Comparison of ENCODE assay signal across 15 cellular contexts in genomic region chr1:31912087-31912780, GRCh38. TPM values are rescaled to one million over a fixed set of nuclear protein-coding genes. Genes with fewer than 3 reads are reported as not detected.
DNase-seq lines count a peak whose midpoint lies in the region; ATAC-seq, FAIRE-seq and TF ChIP-seq lines count a peak whose summit lies in the region.
"Had no signal": no experiment of that assay in that cellular context is flagged by ENCODE, and none has a peak within 500 bp of the region (broad histone marks: within the 10 kb centered on the region; RNA-seq: fewer than 3 reads in every experiment).

No MANE protein-coding gene starts in this region.

- no TSS peak for BruUV-seq in K562 (replicated peaks; lab: Mats Ljungman, UMichigan)

- no peak overlapping the region for H3K4me3 ChIP-seq in K562
- H3K4me3 ChIP-seq in neutrophil (ENCODE audit: low read depth in 1 of 2, low read length in 1 of 2), result no peak overlapping the region
- H3K4me3 ChIP-seq: body of pancreas, thoracic aorta had no signal

- H3K27ac Mint-ChIP-seq in activated CD4-positive, alpha-beta T cell treated with anti-CD3 and anti-CD28 coated beads for 36 hours, result peak overlapping the region; percentile 69

- no peak for TF ChIP-seq POLR2A in K562 (conservative IDR thresholded peaks at IDR 0.05)

- H2AFZ ChIP-seq in K562 (ENCODE audit: low read depth, low read length), result no peak overlapping the region

- H3K9me3 ChIP-seq in K562 (replicated peaks; ENCODE audit: control insufficient read depth, insufficient read depth, low read depth, low read length) (no peaks in the 10 kb centered on the region), neutrophil (no peaks in the 10 kb centered on the region)
- H3K9me3 ChIP-seq: body of pancreas, thoracic aorta had no signal

- H3K4me1 ChIP-seq in K562 (replicated peaks in 1 of 2; ENCODE audit: control insufficient read depth in 2 of 2, insufficient read depth in 2 of 2, low read length in 2 of 2) (peaks cover 3 to 6% of the 10 kb centered on the region in 2 experiments; a peak in 2 of 5 replicates), neutrophil (ENCODE audit: control insufficient read depth in 1 of 2, insufficient read depth in 1 of 2, low read depth in 1 of 2, low read length in 1 of 2) (peaks cover 33 to 35% of the 10 kb centered on the region in 2 experiments)

- H3K9ac ChIP-seq in K562 (ENCODE audit: insufficient read depth in 1 of 2, low read depth in 2 of 2, low read length in 2 of 2), result no peak overlapping the region

- H3K4me3 Mint-ChIP-seq in activated CD4-positive, alpha-beta T cell treated with anti-CD3 and anti-CD28 coated beads for 36 hours, result no peak overlapping the region

- in situ Hi-C loops in K562 (cut with MboI), result no loop called here

- peaks cover 78% of the 10 kb centered on the region for H3K79me2 ChIP-seq in K562 (ENCODE audit: control insufficient read depth, insufficient read depth, low read length)

- TF ChIP-seq RAD21 in K562 (CRISPR knock-in tag; conservative IDR thresholded peaks at IDR 0.05 in 1 of 2, IDR thresholded peaks at IDR 0.05 in 1 of 2), result no peak

- intact Hi-C loops in activated CD4-positive, alpha-beta T cell treated with anti-CD3 and anti-CD28 coated beads for 36 hours (cut with DNase I, micrococcal nuclease), result loop anchor here in 1 of 2 experiments (5.0 kb wide), 1 partner anchor 85 kb away; no protein-coding TSS in a partner anchor
- intact Hi-C loops in K562 (cut with micrococcal nuclease), result no loop called here

- H3K36me3 ChIP-seq in K562 (ENCODE audit: control insufficient read depth, insufficient read depth, low read length) (peaks cover 96% of the 10 kb centered on the region), neutrophil (peaks cover 60% of the 10 kb centered on the region)

- POLR2A ChIA-PET in activated CD4-positive, alpha-beta T cell treated with anti-CD3 and anti-CD28 coated beads for 36 hours (lab: Charles Lee), result interaction anchor here (0.6 to 1.9 kb wide), 4 partner anchors 9 to 46 kb away, joined by 3 to 6 read pairs (median 4); no protein-coding TSS in a partner anchor
- POLR2A ChIA-PET in K562 (lab: Yijun Ruan, JAX), result interaction anchor here (0.6 to 1.4 kb wide), 4 partner anchors 12 to 114 kb away, joined by 3 to 7 read pairs (median 4); no protein-coding TSS in a partner anchor

- peaks cover 62% of the 10 kb centered on the region for H3K4me1 Mint-ChIP-seq in activated CD4-positive, alpha-beta T cell treated with anti-CD3 and anti-CD28 coated beads for 36 hours

- H3K9me1 ChIP-seq in K562 (ENCODE audit: control insufficient read depth, insufficient read depth, low read length), result no peaks in the 10 kb centered on the region

- no peak for ATAC-seq in activated CD4-positive, alpha-beta T cell treated with anti-CD3 and anti-CD28 coated beads for 36 hours
- ATAC-seq in K562, result no peak
- no peak for ATAC-seq in GM18517 (IDR thresholded peaks at IDR 0.05; ENCODE audit: unreplicated experiment)
- ATAC-seq: body of pancreas, left ventricle myocardium superior had no signal

- peaks cover 84% of the 10 kb centered on the region for H3K36me3 Mint-ChIP-seq in activated CD4-positive, alpha-beta T cell treated with anti-CD3 and anti-CD28 coated beads for 36 hours (ENCODE audit: low read depth)

- H3K27me3 ChIP-seq in K562 (ENCODE audit: control insufficient read depth in 2 of 2, insufficient read depth in 2 of 2, low read length in 2 of 2) (no peaks in the 10 kb centered on the region; a peak in 1 of 5 replicates), neutrophil (no peaks in the 10 kb centered on the region)
- H3K27me3 ChIP-seq: body of pancreas had no signal

- no peak overlapping the region for H3K27ac ChIP-seq in K562 (ENCODE audit: extremely low read depth, low read depth, low read length)
- H3K27ac ChIP-seq in neutrophil, result peak overlapping the region; percentile 81
- H3K27ac ChIP-seq: body of pancreas, thoracic aorta had no signal

- no peak for DNase-seq in activated CD4-positive, alpha-beta T cell treated with anti-CD3 and anti-CD28 coated beads for 36 hours
- no peak for DNase-seq in activated CD4-positive, alpha-beta T cell treated with anti-CD3 and anti-CD28 coated beads for 4 hours
- DNase-seq in NCI-H69 (lab: John Stamatoyannopoulos, UW) (peak; percentile 65), K562 (ENCODE audit: extremely low read depth in 1 of 4, low spot score in 3 of 4) (no peak), putamen (ENCODE audit: low spot score) (no peak), NOMO-1 (lab: John Stamatoyannopoulos, UW; ENCODE audit: unreplicated experiment in 2 of 2) (no peak)
- DNase-seq: activated effector memory CD4-positive, alpha-beta T cell treated with Interleukin-2 at 50 U/mL for 16 hours; body of pancreas; GF-D8; left ventricle myocardium superior; retina; stimulated activated CD4-positive, alpha-beta T cell treated with anti-CD3 and anti-CD28 coated beads, Interleukin-15, amount 100 ng/mL, for 24 hours had no signal

- H4K20me1 ChIP-seq in K562 (replicated peaks; ENCODE audit: control insufficient read depth, insufficient read depth, low read length), result peaks cover 12% of the 10 kb centered on the region; the same call in 1 of the 2 replicates

- no peak for TF ChIP-seq EP300 in K562 (IDR thresholded peaks at IDR 0.05; ENCODE audit: low read length)

- H3K9me3 Mint-ChIP-seq in activated CD4-positive, alpha-beta T cell treated with anti-CD3 and anti-CD28 coated beads for 36 hours (ENCODE audit: low read depth), result no peaks in the 10 kb centered on the region

- no peak for FAIRE-seq in K562 (lab: Jason Lieb, UNC)

- TF ChIP-seq CTCF in K562 (IDR thresholded peaks at IDR 0.05 in 2 of 3, conservative IDR thresholded peaks at IDR 0.05 in 1 of 3; ENCODE audit: insufficient read depth in 2 of 3, low read depth in 1 of 3, low read length in 3 of 3) (no peak), neutrophil (IDR thresholded peaks at IDR 0.05) (no peak)

- no peak overlapping the region for H3K4me2 ChIP-seq in K562 (ENCODE audit: insufficient read depth, low read length)

- WGBS in K562 (ENCODE audit: insufficient coverage, low coverage, missing lambda C conversion rate), result 58% methylated on average over 1 of the region's 1 CpG

- CTCF ChIA-PET in activated CD4-positive, alpha-beta T cell treated with anti-CD3 and anti-CD28 coated beads for 36 hours (lab: Charles Lee), result interaction anchor here (0.6 to 2.6 kb wide), 12 partner anchors 11 to 151 kb away, joined by 3 to 17 read pairs (median 5); partner anchors contain the start of genes PTP4A2 and SPOCD1
- CTCF ChIA-PET in K562 (lab: Yijun Ruan, JAX; ENCODE audit: low intra/inter-chr PET ratio), result interaction anchor here (0.7 kb wide), 1 partner anchor 54 kb away, joined by 3 read pairs; no protein-coding TSS in a partner anchor

- no peaks in the 10 kb centered on the region for H3K27me3 Mint-ChIP-seq in activated CD4-positive, alpha-beta T cell treated with anti-CD3 and anti-CD28 coated beads for 36 hours

TF ChIP-seq in K562, 482 proteins besides CTCF, POLR2A, EP300 and RAD21 (continues in another document):
- TF ChIP-seq, protein P1, sequence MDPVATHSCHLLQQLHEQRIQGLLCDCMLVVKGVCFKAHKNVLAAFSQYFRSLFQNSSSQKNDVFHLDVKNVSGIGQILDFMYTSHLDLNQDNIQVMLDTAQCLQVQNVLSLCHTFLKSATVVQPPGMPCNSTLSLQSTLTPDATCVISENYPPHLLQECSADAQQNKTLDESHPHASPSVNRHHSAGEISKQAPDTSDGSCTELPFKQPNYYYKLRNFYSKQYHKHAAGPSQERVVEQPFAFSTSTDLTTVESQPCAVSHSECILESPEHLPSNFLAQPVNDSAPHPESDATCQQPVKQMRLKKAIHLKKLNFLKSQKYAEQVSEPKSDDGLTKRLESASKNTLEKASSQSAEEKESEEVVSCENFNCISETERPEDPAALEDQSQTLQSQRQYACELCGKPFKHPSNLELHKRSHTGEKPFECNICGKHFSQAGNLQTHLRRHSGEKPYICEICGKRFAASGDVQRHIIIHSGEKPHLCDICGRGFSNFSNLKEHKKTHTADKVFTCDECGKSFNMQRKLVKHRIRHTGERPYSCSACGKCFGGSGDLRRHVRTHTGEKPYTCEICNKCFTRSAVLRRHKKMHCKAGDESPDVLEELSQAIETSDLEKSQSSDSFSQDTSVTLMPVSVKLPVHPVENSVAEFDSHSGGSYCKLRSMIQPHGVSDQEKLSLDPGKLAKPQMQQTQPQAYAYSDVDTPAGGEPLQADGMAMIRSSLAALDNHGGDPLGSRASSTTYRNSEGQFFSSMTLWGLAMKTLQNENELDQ (CRISPR knock-in tag; IDR thresholded peaks at IDR 0.05; ENCODE audit: borderline replicate concordance), result no peak
- no peak for TF ChIP-seq NONO (IDR thresholded peaks at IDR 0.05; ENCODE audit: low read depth in 2 of 2, low read length in 1 of 2)

RNA-seq across cellular contexts. Expression of gene PTP4A2, which starts 25.9 kb away (rescaled TPM):
- total RNA-seq in activated CD4-positive, alpha-beta T cell treated with anti-CD3 and anti-CD28 coated beads for 36 hours, result 100 to 1,000 TPM; 279 to 314 TPM
- 116 and 315 TPM in 2 replicates for total RNA-seq in K562 (2011; cell fraction: chromatin; rRNA removed; ENCODE audit: low replicate concordance)
- 52.7 and 78.6 TPM in 2 replicates for total RNA-seq in K562 (2011; cell fraction: nucleolus; rRNA removed)
- total RNA-seq in K562 (2011; cell fraction: nucleoplasm; rRNA removed), result 175 and 257 TPM in 2 replicates
- total RNA-seq in K562 (2014; rRNA removed) (316 and 345 TPM in 2 replicates), K562 (2014; rRNA removed; fragmentation: Illumina TruSeq; extraction: Trizol) (620 and 713 TPM in 2 replicates), K562 (2015; rRNA removed; fragmentation: Illumina TruSeq; extraction: Trizol) (585 and 652 TPM in 2 replicates), K562 (2021) (429 and 432 TPM in 2 replicates)
- polyA plus RNA-seq in K562 (2011; rRNA removed) (785 and 870 TPM in 2 replicates), K562 (2014; fragmentation: Illumina TruSeq; extraction: Trizol) (528 and 852 TPM in 2 replicates), K562 (2014; fragmentation: Nextera tagmentation; extraction: Ambion mirVana) (100 to 1,000 TPM; 197 to 480 TPM), K562 (2014; rRNA removed) (219 and 255 TPM in 2 replicates)
- 63.7 and 209 TPM in 2 replicates for polyA plus RNA-seq in K562 (2011; cell fraction: cytosol; rRNA removed)
- 124 and 204 TPM in 2 replicates for polyA plus RNA-seq in K562 (2011; cell fraction: nucleus; rRNA removed)
- 386 and 493 TPM in 2 replicates for polyA plus RNA-seq in K562 (2012)
- 693 and 694 TPM in 2 replicates for polyA minus RNA-seq in K562 (2011; rRNA and poly(A)+ RNA removed)
- polyA minus RNA-seq in K562 (2011; cell fraction: cytosol; rRNA and poly(A)+ RNA removed), result 406 and 559 TPM in 2 replicates
- polyA minus RNA-seq in K562 (2011; cell fraction: nucleus; rRNA and poly(A)+ RNA removed), result 36.6 and 130 TPM in 2 replicates
